ENCODE assay signal across 20 cellular contexts in the genomic region with DNA sequence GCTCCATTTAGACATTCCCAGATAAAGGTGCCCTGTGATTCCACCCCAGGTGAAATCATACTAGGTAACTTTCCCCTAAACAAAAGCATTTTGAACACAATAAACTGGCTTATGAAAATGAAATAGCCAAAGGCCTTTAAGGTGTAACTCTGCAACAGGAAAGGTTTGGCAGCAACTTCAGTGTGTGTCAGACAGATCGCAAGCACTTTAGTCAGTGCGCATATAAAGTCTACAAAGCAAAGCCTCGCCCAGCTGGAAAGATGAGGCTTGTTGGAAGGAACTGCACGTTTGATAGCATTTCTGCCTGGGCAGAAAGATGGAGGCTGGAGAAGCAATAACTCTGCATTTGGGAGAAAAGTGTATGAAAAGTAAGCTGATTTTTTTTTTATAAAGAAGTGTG. TPM values are rescaled to one million over a fixed set of nuclear protein-coding genes. Genes with fewer than 3 reads are reported as not detected.
"Had no signal": no experiment of that assay in that cellular context is flagged by ENCODE, and none has a peak within 500 bp of the region (broad histone marks: within the 10 kb centered on the region; RNA-seq: fewer than 3 reads in every experiment).

No MANE protein-coding gene starts in this region.

- H3K79me2 ChIP-seq: parathyroid adenoma had no signal

- H3K4me1 Mint-ChIP-seq: activated CD4-positive, alpha-beta T cell treated with anti-CD3 and anti-CD28 coated beads for 36 hours; activated CD8-positive, alpha-beta memory T cell treated with anti-CD3 and anti-CD28 coated beads, Interleukin-2, amount 10 ng/mL, durations not matched to agents 7 days and 5 days; activated naive CD8-positive, alpha-beta T cell treated with anti-CD3 and anti-CD28 coated beads, Interleukin-2, amount 10 ng/mL, durations not matched to agents 7 days and 5 days; activated T-helper 17 cell treated with anti-CD3 and anti-CD28 coated beads, Interleukin-2, amount 50 U/mL, for 72 hours; central memory CD8-positive, alpha-beta T cell; naive thymus-derived CD8-positive, alpha-beta T cell had no signal

- DNase-seq: activated CD4-positive, alpha-beta memory T cell treated with anti-CD3 and anti-CD28 coated beads for 36 hours; activated CD4-positive, alpha-beta T cell treated with anti-CD3 and anti-CD28 coated beads for 36 hours; activated CD8-positive, alpha-beta memory T cell treated with anti-CD3 and anti-CD28 coated beads, Interleukin-2, amount 10 ng/mL, durations not matched to agents 7 days and 5 days; activated naive CD4-positive, alpha-beta T cell; activated naive CD8-positive, alpha-beta T cell treated with anti-CD3 and anti-CD28 coated beads, Interleukin-2, amount 10 ng/mL, durations not matched to agents 7 days and 5 days; amygdala; body of pancreas; cortex of kidney; foreskin fibroblast; glutamatergic neuron; hypothalamus; naive thymus-derived CD8-positive, alpha-beta T cell; stimulated activated naive B cell treated with anti-CD40 and anti-IgM and Interleukin-4, amounts not matched to agents 10 μg/mL and 1 μg/mL and 100 μg/mL, for 72 hours had no signal

- H3K9ac ChIP-seq: parathyroid adenoma, SK-N-SH had no signal

- H3K9me2 ChIP-seq: SK-N-SH had no signal

- H3K4me1 ChIP-seq: body of pancreas had no signal

- H3K36me3 ChIP-seq: neutrophil had no signal

- H3K27ac Mint-ChIP-seq: activated CD4-positive, alpha-beta memory T cell treated with anti-CD3 and anti-CD28 coated beads for 36 hours; activated CD4-positive, alpha-beta T cell treated with anti-CD3 and anti-CD28 coated beads for 36 hours; activated CD8-positive, alpha-beta memory T cell treated with anti-CD3 and anti-CD28 coated beads, Interleukin-2, amount 10 ng/mL, durations not matched to agents 7 days and 5 days; activated naive CD8-positive, alpha-beta T cell treated with anti-CD3 and anti-CD28 coated beads, Interleukin-2, amount 10 ng/mL, durations not matched to agents 7 days and 5 days; activated T-helper 17 cell treated with anti-CD3 and anti-CD28 coated beads, Interleukin-2, amount 50 U/mL, for 72 hours; naive thymus-derived CD8-positive, alpha-beta T cell; stimulated activated naive B cell treated with anti-CD40 and anti-IgM and Interleukin-4, amounts not matched to agents 10 μg/mL and 1 μg/mL and 100 μg/mL, for 72 hours; T-helper 2 cell treated with Interferon-gamma antibody and Interleukin-4, amounts not matched to agents 5 μg/mL and 100 μg/mL, for 36 hours had no signal

- H3K9me3 ChIP-seq: body of pancreas, neutrophil, SK-N-SH had no signal

- H3K27me3 ChIP-seq: body of pancreas had no signal

- H3K27me3 Mint-ChIP-seq: activated naive CD8-positive, alpha-beta T cell treated with anti-CD3 and anti-CD28 coated beads, Interleukin-2, amount 10 ng/mL, durations not matched to agents 7 days and 5 days; stimulated activated naive B cell treated with anti-CD40 and anti-IgM and Interleukin-4, amounts not matched to agents 10 μg/mL and 1 μg/mL and 100 μg/mL, for 72 hours had no signal

- H3K9me3 Mint-ChIP-seq: activated CD4-positive, alpha-beta memory T cell treated with anti-CD3 and anti-CD28 coated beads for 36 hours; activated naive CD8-positive, alpha-beta T cell treated with anti-CD3 and anti-CD28 coated beads, Interleukin-2, amount 10 ng/mL, durations not matched to agents 7 days and 5 days; activated T-helper 17 cell treated with anti-CD3 and anti-CD28 coated beads, Interleukin-2, amount 50 U/mL, for 72 hours; T-helper 2 cell treated with Interferon-gamma antibody and Interleukin-4, amounts not matched to agents 5 μg/mL and 100 μg/mL, for 36 hours had no signal

- ATAC-seq: activated CD4-positive, alpha-beta T cell treated with anti-CD3 and anti-CD28 coated beads for 36 hours; activated CD8-positive, alpha-beta memory T cell treated with anti-CD3 and anti-CD28 coated beads, Interleukin-2, amount 10 ng/mL, durations not matched to agents 7 days and 5 days; activated T-helper 17 cell treated with anti-CD3 and anti-CD28 coated beads, Interleukin-2, amount 50 U/mL, for 72 hours; body of pancreas; left lobe of liver; naive thymus-derived CD8-positive, alpha-beta T cell; stimulated activated naive B cell treated with anti-CD40 and anti-IgM and Interleukin-4, amounts not matched to agents 10 μg/mL and 1 μg/mL and 100 μg/mL, for 72 hours had no signal

- H3K4me2 ChIP-seq: SK-N-SH had no signal

- H3K27ac ChIP-seq: body of pancreas, neutrophil, parathyroid adenoma had no signal

- H3K36me3 Mint-ChIP-seq: activated CD4-positive, alpha-beta memory T cell treated with anti-CD3 and anti-CD28 coated beads for 36 hours; activated CD8-positive, alpha-beta memory T cell treated with anti-CD3 and anti-CD28 coated beads, Interleukin-2, amount 10 ng/mL, durations not matched to agents 7 days and 5 days; activated naive CD8-positive, alpha-beta T cell treated with anti-CD3 and anti-CD28 coated beads, Interleukin-2, amount 10 ng/mL, durations not matched to agents 7 days and 5 days; naive thymus-derived CD8-positive, alpha-beta T cell; stimulated activated naive B cell treated with anti-CD40 and anti-IgM and Interleukin-4, amounts not matched to agents 10 μg/mL and 1 μg/mL and 100 μg/mL, for 72 hours had no signal

- H3K4me3 ChIP-seq: body of pancreas had no signal

- H3K4me3 Mint-ChIP-seq: activated CD4-positive, alpha-beta memory T cell treated with anti-CD3 and anti-CD28 coated beads for 36 hours; activated CD4-positive, alpha-beta T cell treated with anti-CD3 and anti-CD28 coated beads for 36 hours; activated CD8-positive, alpha-beta memory T cell treated with anti-CD3 and anti-CD28 coated beads, Interleukin-2, amount 10 ng/mL, durations not matched to agents 7 days and 5 days; activated naive CD8-positive, alpha-beta T cell treated with anti-CD3 and anti-CD28 coated beads, Interleukin-2, amount 10 ng/mL, durations not matched to agents 7 days and 5 days; activated T-helper 17 cell treated with anti-CD3 and anti-CD28 coated beads, Interleukin-2, amount 50 U/mL, for 72 hours; central memory CD8-positive, alpha-beta T cell; naive thymus-derived CD8-positive, alpha-beta T cell; stimulated activated naive B cell treated with anti-CD40 and anti-IgM and Interleukin-4, amounts not matched to agents 10 μg/mL and 1 μg/mL and 100 μg/mL, for 72 hours; T-helper 2 cell treated with Interferon-gamma antibody and Interleukin-4, amounts not matched to agents 5 μg/mL and 100 μg/mL, for 36 hours had no signal

- H2AFZ ChIP-seq: parathyroid adenoma had no signal

RNA-seq across cellular contexts. Expression of a gene that starts 57.9 kb away (rescaled TPM):
- total RNA-seq: activated CD4-positive, alpha-beta memory T cell treated with anti-CD3 and anti-CD28 coated beads for 36 hours; activated CD4-positive, alpha-beta T cell treated with anti-CD3 and anti-CD28 coated beads for 36 hours; activated CD8-positive, alpha-beta memory T cell treated with anti-CD3 and anti-CD28 coated beads, Interleukin-2, amount 10 ng/mL, durations not matched to agents 7 days and 5 days; activated naive CD8-positive, alpha-beta T cell treated with anti-CD3 and anti-CD28 coated beads, Interleukin-2, amount 10 ng/mL, durations not matched to agents 7 days and 5 days; activated T-helper 17 cell treated with anti-CD3 and anti-CD28 coated beads, Interleukin-2, amount 50 U/mL, for 72 hours; naive thymus-derived CD8-positive, alpha-beta T cell had no signal
- polyA plus RNA-seq: naive thymus-derived CD8-positive, alpha-beta T cell had no signal
